Comparison of ENCODE assay signal across 13 cellular contexts in the genomic region with DNA sequence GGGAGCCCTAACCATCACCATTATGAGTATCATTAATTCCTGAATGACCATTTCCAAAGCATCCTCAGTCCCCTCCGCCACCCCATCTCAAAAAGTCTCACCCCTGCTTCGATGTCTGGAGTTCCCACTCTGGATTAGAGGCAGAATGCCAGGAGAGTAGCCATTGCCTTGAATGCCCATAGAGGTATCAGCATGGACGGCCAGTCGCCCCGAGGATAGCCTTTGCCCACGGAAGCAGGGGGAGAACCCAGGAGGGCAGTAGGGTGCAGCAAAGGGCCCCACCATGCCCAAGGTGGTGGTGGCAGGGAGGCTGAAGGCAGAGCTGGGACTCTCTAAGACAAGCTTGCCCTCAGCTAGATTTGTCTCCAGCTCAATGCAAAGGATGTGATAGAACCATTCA.
DNase-seq lines count a peak whose midpoint lies in the region; ATAC-seq, FAIRE-seq and TF ChIP-seq lines count a peak whose summit lies in the region.
"Had no signal": no experiment of that assay in that cellular context is flagged by ENCODE, and none has a peak within 500 bp of the region (broad histone marks: within the 10 kb centered on the region; RNA-seq: fewer than 3 reads in every experiment).

No MANE protein-coding gene starts in this region.

- H3K4me1 Mint-ChIP-seq in natural killer cell treated with Interleukin-12 subunit alpha and Interleukin-12 subunit beta and Interleukin-15 and Interleukin-18, amount 100 ng/mL, for 72 hours (ENCODE audit: low read depth in 2 of 2) = no peaks in the 10 kb centered on the region
- H3K4me1 Mint-ChIP-seq: activated T-helper 17 cell treated with anti-CD3 and anti-CD28 coated beads, Interleukin-2, amount 50 U/mL, for 72 hours; WTC11 had no signal

- no peaks in the 10 kb centered on the region for H3K9me2 ChIP-seq in hepatocyte (replicated peaks; ENCODE audit: insufficient read depth)

- H3K9me3 ChIP-seq in A549 (peaks cover 18% of the 10 kb centered on the region), SJCRH30 (replicated peaks) (peaks cover 11% of the 10 kb centered on the region), hepatocyte (ENCODE audit: low read depth) (no peaks in the 10 kb centered on the region), gastrocnemius medialis (no peaks in the 10 kb centered on the region)

- peaks cover 2% of the 10 kb centered on the region for H3K79me2 ChIP-seq in hepatocyte

- H4K20me1 ChIP-seq in hepatocyte (ENCODE audit: insufficient read depth, poor library complexity, severe bottlenecking) = peaks cover 4% of the 10 kb centered on the region

- peaks cover 3 to 14% of the 10 kb centered on the region in 2 donors for H3K27me3 Mint-ChIP-seq in natural killer cell treated with Interleukin-12 subunit alpha and Interleukin-12 subunit beta and Interleukin-15 and Interleukin-18, amount 100 ng/mL, for 72 hours
- H3K27me3 Mint-ChIP-seq: activated T-helper 17 cell treated with anti-CD3 and anti-CD28 coated beads, Interleukin-2, amount 50 U/mL, for 72 hours had no signal

- H2AFZ ChIP-seq in hepatocyte = no peak overlapping the region

- FAIRE-seq in A549 (lab: Jason Lieb, UNC) = no peak

- no peak for TF ChIP-seq CTCF in A549 (IDR thresholded peaks at IDR 0.05)
- TF ChIP-seq CTCF in hepatocyte (IDR thresholded peaks at IDR 0.05; ENCODE audit: poor library complexity) = no peak
- no peak for TF ChIP-seq CTCF in gastrocnemius medialis (IDR thresholded peaks at IDR 0.05 in 4 of 5, conservative IDR thresholded peaks at IDR 0.05 in 1 of 5)

- WGBS in A549 (ENCODE audit: missing lambda C conversion rate) = 76% methylated on average over 6 of the region's 6 CpGs
- WGBS in hepatocyte (ENCODE audit: low lambda C conversion rate, missing lambda C conversion rate) = 89% methylated on average over 6 of the region's 6 CpGs

- H3K27me3 ChIP-seq in SJCRH30 (no peaks in the 10 kb centered on the region), hepatocyte (no peaks in the 10 kb centered on the region), gastrocnemius medialis (no peaks in the 10 kb centered on the region)

- H3K36me3 Mint-ChIP-seq in natural killer cell treated with Interleukin-12 subunit alpha and Interleukin-12 subunit beta and Interleukin-15 and Interleukin-18, amount 100 ng/mL, for 72 hours = no peaks in the 10 kb centered on the region
- H3K36me3 Mint-ChIP-seq: WTC11 had no signal

- no peaks in the 10 kb centered on the region for H3K9me3 Mint-ChIP-seq in natural killer cell treated with Interleukin-12 subunit alpha and Interleukin-12 subunit beta and Interleukin-15 and Interleukin-18, amount 100 ng/mL, for 72 hours
- H3K9me3 Mint-ChIP-seq: activated T-helper 17 cell treated with anti-CD3 and anti-CD28 coated beads, Interleukin-2, amount 50 U/mL, for 72 hours; T-helper 1 cell treated with Interleukin-12 subunit alpha and Interleukin-12 subunit beta and Interleukin-4 antibody, amounts not matched to agents 30 μg/mL and 1 μg/mL, for 36 hours; WTC11 had no signal

- H3K4me1 ChIP-seq in A549 (peaks cover 39% of the 10 kb centered on the region), SJCRH30 (peaks cover 15% of the 10 kb centered on the region), hepatocyte (ENCODE audit: insufficient read depth) (peaks cover 22% of the 10 kb centered on the region), gastrocnemius medialis (peaks cover 94 to 96% of the 10 kb centered on the region in 2 donors)

- CTCF ChIA-PET in A549 (lab: Yijun Ruan, JAX) = interaction anchor here (0.7 to 1.9 kb wide), 8 partner anchors 8 to 140 kb away, joined by 3 to 5 read pairs (median 3); no protein-coding TSS in a partner anchor

- POLR2A ChIA-PET in A549 (lab: Yijun Ruan, JAX) = no interaction called here

- peak overlapping the region; percentile 48; the same call in 2 of the 3 replicates for H3K4me2 ChIP-seq in A549
- peak overlapping the region; percentile 68 for H3K4me2 ChIP-seq in hepatocyte

- DNase-seq in A549 (ENCODE audit: low read depth in 1 of 2, low spot score in 1 of 2) (no peak), SJCRH30 (no peak), hepatocyte (ENCODE audit: low spot score) (no peak), gastrocnemius medialis (peak in 1 of 2 donors; percentile 14), ACHN (no peak), UCSD-AML1 (lab: John Stamatoyannopoulos, UW; ENCODE audit: unreplicated experiment) (no peak)
- DNase-seq in natural killer cell treated with Interleukin-12 subunit alpha and Interleukin-12 subunit beta and Interleukin-15 and Interleukin-18, amount 100 ng/mL, for 72 hours (ENCODE audit: low spot score) = no peak
- no peak for DNase-seq in activated CD4-positive, CD25-positive, alpha-beta regulatory T cell (lab: John Stamatoyannopoulos, UW)
- DNase-seq: activated CD8-positive, alpha-beta memory T cell treated with anti-CD3 and anti-CD28 coated beads for 24 hours; NCI-H1417 had no signal

- in situ Hi-C loops in gastrocnemius medialis (cut with MboI; ENCODE audit: low sequenced_read_pairs in 4 of 4) (no loop called here), ACHN (cut with HindIII; ENCODE audit: low pct_ligation_motif_present, low pct_unique_long_range_greater_than_20kb, low sequenced_read_pairs) (no loop called here)

- intact Hi-C loops in gastrocnemius medialis (cut with DNase I; ENCODE audit: low total_unique reads) = no loop called here

- H3K4me3 ChIP-seq in A549 (no peak overlapping the region), SJCRH30 (peak overlapping the region; percentile 47), hepatocyte (no peak overlapping the region), gastrocnemius medialis (peak overlapping the region in 2 of 4 donors; percentile 48 to 86)

- H3K4me3 Mint-ChIP-seq in natural killer cell treated with Interleukin-12 subunit alpha and Interleukin-12 subunit beta and Interleukin-15 and Interleukin-18, amount 100 ng/mL, for 72 hours = no peak overlapping the region
- H3K4me3 Mint-ChIP-seq: activated T-helper 17 cell treated with anti-CD3 and anti-CD28 coated beads, Interleukin-2, amount 50 U/mL, for 72 hours; T-helper 1 cell treated with Interleukin-12 subunit alpha and Interleukin-12 subunit beta and Interleukin-4 antibody, amounts not matched to agents 30 μg/mL and 1 μg/mL, for 36 hours; WTC11 had no signal

- no peak for TF ChIP-seq POLR2A in A549 (IDR thresholded peaks at IDR 0.05; ENCODE audit: low read length)
- no peak for TF ChIP-seq POLR2A in gastrocnemius medialis (IDR thresholded peaks at IDR 0.05)

- ATAC-seq in A549 (peak in 1 of 2 experiments; percentile 4; a peak in 1 of 6 replicates), gastrocnemius medialis (no peak)
- no peak for ATAC-seq in natural killer cell treated with Interleukin-12 subunit alpha and Interleukin-12 subunit beta and Interleukin-15 and Interleukin-18, amount 100 ng/mL, for 72 hours
- ATAC-seq: activated T-helper 17 cell treated with anti-CD3 and anti-CD28 coated beads, Interleukin-2, amount 50 U/mL, for 72 hours; WTC11 had no signal

- no peak for TF ChIP-seq RAD21 in A549 (conservative IDR thresholded peaks at IDR 0.05 in 1 of 2, IDR thresholded peaks at IDR 0.05 in 1 of 2)

- TF ChIP-seq EP300 in A549 (IDR thresholded peaks at IDR 0.05) = no peak

- no peak overlapping the region for H3K27ac Mint-ChIP-seq in natural killer cell treated with Interleukin-12 subunit alpha and Interleukin-12 subunit beta and Interleukin-15 and Interleukin-18, amount 100 ng/mL, for 72 hours
- H3K27ac Mint-ChIP-seq: activated T-helper 17 cell treated with anti-CD3 and anti-CD28 coated beads, Interleukin-2, amount 50 U/mL, for 72 hours; T-helper 1 cell treated with Interleukin-12 subunit alpha and Interleukin-12 subunit beta and Interleukin-4 antibody, amounts not matched to agents 30 μg/mL and 1 μg/mL, for 36 hours; WTC11 had no signal

- H3K27ac ChIP-seq in A549 = peak overlapping the region; percentile 64 to 74; a peak in 5 of 6 replicates
- H3K27ac ChIP-seq in SJCRH30 = peak overlapping the region; percentile 77
- H3K27ac ChIP-seq in hepatocyte = peak overlapping the region; percentile 69
- H3K27ac ChIP-seq in gastrocnemius medialis = peak overlapping the region; percentile 99 to 100 (median 99)

- H3K36me3 ChIP-seq in SJCRH30 (no peaks in the 10 kb centered on the region; the same call in 1 of the 2 replicates), hepatocyte (replicated peaks; ENCODE audit: insufficient read depth, low read depth) (no peaks in the 10 kb centered on the region), gastrocnemius medialis (peaks cover 0 to 47% of the 10 kb centered on the region in 2 donors)

TF ChIP-seq in A549, 52 proteins besides CTCF, POLR2A, EP300 and RAD21:
- TF ChIP-seq SMC3 (IDR thresholded peaks at IDR 0.05) (no peak), ESRRA (IDR thresholded peaks at IDR 0.05; ENCODE audit: borderline replicate concordance, low read length) (no peak), HOXB13 (CRISPR knock-in tag; IDR thresholded peaks at IDR 0.05; ENCODE audit: low read depth) (no peak), MAZ (IDR thresholded peaks at IDR 0.05; ENCODE audit: borderline replicate concordance, low read depth, low read length) (no peak), KDM5A (IDR thresholded peaks at IDR 0.05) (no peak), BHLHE40 (IDR thresholded peaks at IDR 0.05; ENCODE audit: low read depth, low read length) (no peak), JUNB (IDR thresholded peaks at IDR 0.05) (no peak), CHD4 (IDR thresholded peaks at IDR 0.05; ENCODE audit: borderline replicate concordance) (no peak), ZFP36 (IDR thresholded peaks at IDR 0.05; ENCODE audit: borderline replicate concordance, partially characterized antibody) (no peak)
- TF ChIP-seq, protein P1, sequence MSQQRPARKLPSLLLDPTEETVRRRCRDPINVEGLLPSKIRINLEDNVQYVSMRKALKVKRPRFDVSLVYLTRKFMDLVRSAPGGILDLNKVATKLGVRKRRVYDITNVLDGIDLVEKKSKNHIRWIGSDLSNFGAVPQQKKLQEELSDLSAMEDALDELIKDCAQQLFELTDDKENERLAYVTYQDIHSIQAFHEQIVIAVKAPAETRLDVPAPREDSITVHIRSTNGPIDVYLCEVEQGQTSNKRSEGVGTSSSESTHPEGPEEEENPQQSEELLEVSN (IDR thresholded peaks at IDR 0.05; ENCODE audit: borderline replicate concordance, low read depth) = no peak
- TF ChIP-seq, protein P2, sequence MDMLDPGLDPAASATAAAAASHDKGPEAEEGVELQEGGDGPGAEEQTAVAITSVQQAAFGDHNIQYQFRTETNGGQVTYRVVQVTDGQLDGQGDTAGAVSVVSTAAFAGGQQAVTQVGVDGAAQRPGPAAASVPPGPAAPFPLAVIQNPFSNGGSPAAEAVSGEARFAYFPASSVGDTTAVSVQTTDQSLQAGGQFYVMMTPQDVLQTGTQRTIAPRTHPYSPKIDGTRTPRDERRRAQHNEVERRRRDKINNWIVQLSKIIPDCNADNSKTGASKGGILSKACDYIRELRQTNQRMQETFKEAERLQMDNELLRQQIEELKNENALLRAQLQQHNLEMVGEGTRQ (IDR thresholded peaks at IDR 0.05) = no peak
